ENCODE assay signal across 9 cellular contexts in the genomic region with DNA sequence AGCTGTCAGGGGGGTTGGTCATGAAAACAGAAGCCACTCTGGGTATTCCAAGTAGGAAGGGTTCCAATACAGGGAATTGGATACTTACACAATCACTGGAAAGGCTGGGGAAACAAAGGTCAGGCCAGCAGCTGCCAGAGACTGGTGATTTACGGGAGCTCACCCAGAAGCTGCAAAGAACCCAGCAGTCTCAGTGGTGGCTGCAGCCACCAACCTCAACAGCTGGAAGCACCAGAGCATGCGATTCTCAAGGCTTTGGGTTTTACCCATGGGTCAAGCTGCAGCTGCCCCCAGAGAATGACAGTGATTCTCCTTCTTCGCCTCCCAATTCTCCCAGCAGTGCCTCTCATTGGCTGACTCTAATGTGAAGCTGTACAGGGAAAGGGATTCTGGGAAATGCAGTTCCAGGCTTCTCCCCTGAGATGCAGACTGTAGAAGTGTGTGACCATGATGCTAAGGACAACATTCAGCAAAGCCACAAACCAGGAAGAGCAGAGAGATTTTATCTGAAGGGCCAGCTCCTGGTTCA.
DNase-seq lines count a peak whose midpoint lies in the region; ATAC-seq and TF ChIP-seq lines count a peak whose summit lies in the region.
"Had no signal": no experiment of that assay in that cellular context is flagged by ENCODE, and none has a peak within 500 bp of the region (broad histone marks: within the 10 kb centered on the region; RNA-seq: fewer than 3 reads in every experiment).

No MANE protein-coding gene starts in this region.

- peak overlapping the region; percentile 49 for H3K4me3 Mint-ChIP-seq in nephron progenitor cell
- H3K4me3 Mint-ChIP-seq in activated CD4-positive, alpha-beta memory T cell treated with anti-CD3 and anti-CD28 coated beads for 36 hours = no peak overlapping the region
- H3K4me3 Mint-ChIP-seq: central memory CD8-positive, alpha-beta T cell had no signal

- H3K36me3 Mint-ChIP-seq in nephron progenitor cell (ENCODE audit: low read depth) = peaks cover 15% of the 10 kb centered on the region
- peaks cover 8% of the 10 kb centered on the region for H3K36me3 Mint-ChIP-seq in activated CD4-positive, alpha-beta memory T cell treated with anti-CD3 and anti-CD28 coated beads for 36 hours

- peak; percentile 50 for DNase-seq in NAMALWA (ENCODE audit: low spot score)
- DNase-seq in nephron progenitor cell = peak; percentile 66
- no peak for DNase-seq in activated CD4-positive, alpha-beta memory T cell treated with anti-CD3 and anti-CD28 coated beads for 36 hours
- no peak for DNase-seq in kidney glomerular epithelial cell (lab: John Stamatoyannopoulos, UW)
- no peak for DNase-seq in NCI-H2171 treated with DMSO at 0.1 percent for 48 hours (lab: John Stamatoyannopoulos, UW)
- no peak for DNase-seq in PC-9

- no peaks in the 10 kb centered on the region for H3K4me1 ChIP-seq in PC-9 (replicated peaks; ENCODE audit: insufficient read depth)

- H4K20me1 ChIP-seq in PC-9 (ENCODE audit: insufficient read depth) = no peaks in the 10 kb centered on the region

- no peaks in the 10 kb centered on the region for H3K9me2 ChIP-seq in PC-9 (ENCODE audit: insufficient read depth)

- no peak overlapping the region for H3K4me3 ChIP-seq in PC-9

- no peak overlapping the region for H2AFZ ChIP-seq in PC-9

- POLR2A ChIA-PET in activated CD4-positive, alpha-beta memory T cell treated with anti-CD3 and anti-CD28 coated beads for 36 hours (lab: Charles Lee) = no interaction called here
- POLR2A ChIA-PET in PC-9 (lab: Charles Lee; ENCODE audit: unreplicated experiment) = no interaction called here

- intact Hi-C loops in activated CD4-positive, alpha-beta memory T cell treated with anti-CD3 and anti-CD28 coated beads for 36 hours (cut with micrococcal nuclease) = no loop called here
- intact Hi-C loops in PC-9 (cut with micrococcal nuclease; ENCODE audit: unreplicated experiment) = no loop called here

- H3K36me3 ChIP-seq in PC-9 (ENCODE audit: low read depth) = no peaks in the 10 kb centered on the region

- no peaks in the 10 kb centered on the region for H3K79me2 ChIP-seq in PC-9 (ENCODE audit: low read depth)

- peaks cover 23% of the 10 kb centered on the region for H3K27me3 Mint-ChIP-seq in nephron progenitor cell (ENCODE audit: low read depth, poor library complexity)
- H3K27me3 Mint-ChIP-seq in activated CD4-positive, alpha-beta memory T cell treated with anti-CD3 and anti-CD28 coated beads for 36 hours = no peaks in the 10 kb centered on the region
- H3K27me3 Mint-ChIP-seq: central memory CD8-positive, alpha-beta T cell had no signal

- H3F3A ChIP-seq in PC-9 (ENCODE audit: insufficient read depth, low read depth) = no peaks in the 10 kb centered on the region

- H3K4me2 ChIP-seq in PC-9 = no peak overlapping the region

- TF ChIP-seq CTCF in nephron progenitor cell (IDR thresholded peaks at IDR 0.05) = no peak
- no peak for TF ChIP-seq CTCF in PC-9 (conservative IDR thresholded peaks at IDR 0.05)

- H3K27ac ChIP-seq in PC-9 = no peak overlapping the region

- peak; percentile 77 for ATAC-seq in GM19035 (IDR thresholded peaks at IDR 0.05; ENCODE audit: unreplicated experiment)
- peak; percentile 96 for ATAC-seq in HG02610 (IDR thresholded peaks at IDR 0.05; ENCODE audit: unreplicated experiment)

- BruUV-seq in PC-9 (replicated peaks; lab: Mats Ljungman, UMichigan) = no TSS peak

- CTCF ChIA-PET in activated CD4-positive, alpha-beta memory T cell treated with anti-CD3 and anti-CD28 coated beads for 36 hours (lab: Charles Lee) = no interaction called here
- CTCF ChIA-PET in PC-9 (lab: Charles Lee) = no interaction called here

- H3K9me3 Mint-ChIP-seq in nephron progenitor cell = peaks cover 37% of the 10 kb centered on the region
- peaks cover 33% of the 10 kb centered on the region for H3K9me3 Mint-ChIP-seq in activated CD4-positive, alpha-beta memory T cell treated with anti-CD3 and anti-CD28 coated beads for 36 hours

- peak overlapping the region; percentile 1 for H3K27ac Mint-ChIP-seq in nephron progenitor cell
- H3K27ac Mint-ChIP-seq in activated CD4-positive, alpha-beta memory T cell treated with anti-CD3 and anti-CD28 coated beads for 36 hours = no peak overlapping the region

- H3K9me3 ChIP-seq in PC-9 (ENCODE audit: insufficient read depth, low read depth) = no peaks in the 10 kb centered on the region

- no peaks in the 10 kb centered on the region for H3K27me3 ChIP-seq in PC-9 (ENCODE audit: insufficient read depth, low read depth)

- peaks cover 38% of the 10 kb centered on the region for H3K4me1 Mint-ChIP-seq in nephron progenitor cell
- no peaks in the 10 kb centered on the region for H3K4me1 Mint-ChIP-seq in activated CD4-positive, alpha-beta memory T cell treated with anti-CD3 and anti-CD28 coated beads for 36 hours (ENCODE audit: low read depth)
- H3K4me1 Mint-ChIP-seq: central memory CD8-positive, alpha-beta T cell had no signal

Comparison
In these comparisons a context has a peak if more than half of its experiments do, and no peak if none do; other contexts are left out.
1. DNase-seq: peak in NAMALWA (single experiment) and nephron progenitor cell (single experiment); none in activated CD4-positive, alpha-beta memory T cell treated with anti-CD3 and anti-CD28 coated beads for 36 hours (single experiment), kidney glomerular epithelial cell (single experiment), NCI-H2171 treated with DMSO at 0.1 percent for 48 hours (single experiment) and PC-9 (0 of 2).